In the genomic region with DNA sequence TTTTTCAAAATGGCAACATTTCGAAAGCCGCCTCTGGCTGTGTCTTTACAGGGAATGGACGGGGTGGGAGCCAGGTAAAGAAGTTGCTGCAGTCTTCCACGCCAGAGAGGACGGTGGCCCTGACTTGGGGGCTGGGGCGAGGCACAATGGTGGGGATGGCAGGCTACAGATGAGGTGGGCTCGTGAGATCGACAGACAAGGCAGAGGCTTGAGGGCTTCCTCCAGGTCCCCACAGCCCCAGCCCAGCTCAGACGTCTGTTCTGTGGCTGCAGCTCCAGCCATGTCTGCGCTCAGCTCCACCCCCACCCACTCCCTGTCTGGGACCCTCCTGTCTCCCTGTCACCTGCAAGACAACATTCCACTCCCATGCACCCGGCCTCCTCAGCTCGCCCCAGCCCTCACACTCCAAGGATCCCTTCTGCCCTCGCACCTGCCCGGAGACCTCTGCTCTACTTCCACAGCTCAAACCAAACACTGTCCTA, we compare ENCODE assay signal across 1 cellular context.
TF ChIP-seq lines count a peak whose summit lies in the region.

No MANE protein-coding gene starts in this region.

TF ChIP-seq in GM23338, 12 proteins besides CTCF, POLR2A, EP300 and RAD21 (continued from another document):
- TF ChIP-seq, protein P1, sequence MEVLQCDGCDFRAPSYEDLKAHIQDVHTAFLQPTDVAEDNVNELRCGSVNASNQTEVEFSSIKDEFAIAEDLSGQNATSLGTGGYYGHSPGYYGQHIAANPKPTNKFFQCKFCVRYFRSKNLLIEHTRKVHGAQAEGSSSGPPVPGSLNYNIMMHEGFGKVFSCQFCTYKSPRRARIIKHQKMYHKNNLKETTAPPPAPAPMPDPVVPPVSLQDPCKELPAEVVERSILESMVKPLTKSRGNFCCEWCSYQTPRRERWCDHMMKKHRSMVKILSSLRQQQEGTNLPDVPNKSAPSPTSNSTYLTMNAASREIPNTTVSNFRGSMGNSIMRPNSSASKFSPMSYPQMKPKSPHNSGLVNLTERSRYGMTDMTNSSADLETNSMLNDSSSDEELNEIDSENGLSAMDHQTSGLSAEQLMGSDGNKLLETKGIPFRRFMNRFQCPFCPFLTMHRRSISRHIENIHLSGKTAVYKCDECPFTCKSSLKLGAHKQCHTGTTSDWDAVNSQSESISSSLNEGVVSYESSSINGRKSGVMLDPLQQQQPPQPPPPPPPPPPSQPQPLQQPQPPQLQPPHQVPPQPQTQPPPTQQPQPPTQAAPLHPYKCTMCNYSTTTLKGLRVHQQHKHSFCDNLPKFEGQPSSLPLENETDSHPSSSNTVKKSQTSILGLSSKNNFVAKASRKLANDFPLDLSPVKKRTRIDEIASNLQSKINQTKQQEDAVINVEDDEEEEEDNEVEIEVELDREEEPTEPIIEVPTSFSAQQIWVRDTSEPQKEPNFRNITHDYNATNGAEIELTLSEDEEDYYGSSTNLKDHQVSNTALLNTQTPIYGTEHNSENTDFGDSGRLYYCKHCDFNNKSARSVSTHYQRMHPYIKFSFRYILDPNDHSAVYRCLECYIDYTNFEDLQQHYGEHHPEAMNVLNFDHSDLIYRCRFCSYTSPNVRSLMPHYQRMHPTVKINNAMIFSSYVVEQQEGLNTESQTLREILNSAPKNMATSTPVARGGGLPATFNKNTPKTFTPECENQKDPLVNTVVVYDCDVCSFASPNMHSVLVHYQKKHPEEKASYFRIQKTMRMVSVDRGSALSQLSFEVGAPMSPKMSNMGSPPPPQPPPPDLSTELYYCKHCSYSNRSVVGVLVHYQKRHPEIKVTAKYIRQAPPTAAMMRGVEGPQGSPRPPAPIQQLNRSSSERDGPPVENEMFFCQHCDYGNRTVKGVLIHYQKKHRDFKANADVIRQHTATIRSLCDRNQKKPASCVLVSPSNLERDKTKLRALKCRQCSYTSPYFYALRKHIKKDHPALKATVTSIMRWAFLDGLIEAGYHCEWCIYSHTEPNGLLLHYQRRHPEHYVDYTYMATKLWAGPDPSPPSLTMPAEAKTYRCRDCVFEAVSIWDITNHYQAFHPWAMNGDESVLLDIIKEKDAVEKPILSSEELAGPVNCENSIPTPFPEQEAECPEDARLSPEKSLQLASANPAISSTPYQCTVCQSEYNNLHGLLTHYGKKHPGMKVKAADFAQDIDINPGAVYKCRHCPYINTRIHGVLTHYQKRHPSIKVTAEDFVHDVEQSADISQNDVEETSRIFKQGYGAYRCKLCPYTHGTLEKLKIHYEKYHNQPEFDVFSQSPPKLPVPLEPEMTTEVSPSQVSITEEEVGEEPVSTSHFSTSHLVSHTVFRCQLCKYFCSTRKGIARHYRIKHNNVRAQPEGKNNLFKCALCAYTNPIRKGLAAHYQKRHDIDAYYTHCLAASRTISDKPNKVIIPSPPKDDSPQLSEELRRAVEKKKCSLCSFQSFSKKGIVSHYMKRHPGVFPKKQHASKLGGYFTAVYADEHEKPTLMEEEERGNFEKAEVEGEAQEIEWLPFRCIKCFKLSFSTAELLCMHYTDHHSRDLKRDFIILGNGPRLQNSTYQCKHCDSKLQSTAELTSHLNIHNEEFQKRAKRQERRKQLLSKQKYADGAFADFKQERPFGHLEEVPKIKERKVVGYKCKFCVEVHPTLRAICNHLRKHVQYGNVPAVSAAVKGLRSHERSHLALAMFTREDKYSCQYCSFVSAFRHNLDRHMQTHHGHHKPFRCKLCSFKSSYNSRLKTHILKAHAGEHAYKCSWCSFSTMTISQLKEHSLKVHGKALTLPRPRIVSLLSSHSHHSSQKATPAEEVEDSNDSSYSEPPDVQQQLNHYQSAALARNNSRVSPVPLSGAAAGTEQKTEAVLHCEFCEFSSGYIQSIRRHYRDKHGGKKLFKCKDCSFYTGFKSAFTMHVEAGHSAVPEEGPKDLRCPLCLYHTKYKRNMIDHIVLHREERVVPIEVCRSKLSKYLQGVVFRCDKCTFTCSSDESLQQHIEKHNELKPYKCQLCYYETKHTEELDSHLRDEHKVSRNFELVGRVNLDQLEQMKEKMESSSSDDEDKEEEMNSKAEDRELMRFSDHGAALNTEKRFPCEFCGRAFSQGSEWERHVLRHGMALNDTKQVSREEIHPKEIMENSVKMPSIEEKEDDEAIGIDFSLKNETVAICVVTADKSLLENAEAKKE (CRISPR knock-in tag; IDR thresholded peaks at IDR 0.05), result no peak
- no peak for TF ChIP-seq STAT1 (IDR thresholded peaks at IDR 0.05; ENCODE audit: unreplicated experiment)
- TF ChIP-seq JUNB (IDR thresholded peaks at IDR 0.05; ENCODE audit: unreplicated experiment), result no peak
